ENCODE assay signal across 8 cellular contexts in genomic region chr2:7031424-7032245, GRCh38.
DNase-seq lines count a peak whose midpoint lies in the region; ATAC-seq, FAIRE-seq and TF ChIP-seq lines count a peak whose summit lies in the region.

No MANE protein-coding gene starts in this region.

- no peaks in the 10 kb centered on the region for H3K79me2 ChIP-seq in HepG2 (ENCODE audit: insufficient read depth, low read length)
- no peaks in the 10 kb centered on the region for H3K79me2 ChIP-seq in GM23338 (replicated peaks; ENCODE audit: insufficient read depth)

- no peak overlapping the region for H3K9ac ChIP-seq in HepG2 (ENCODE audit: insufficient read depth, low read depth, low read length)

- H4K20me1 ChIP-seq in HepG2 (ENCODE audit: insufficient read depth, low read length) (peaks cover 7% of the 10 kb centered on the region; the same call in 1 of the 2 replicates), GM23338 (replicated peaks; ENCODE audit: insufficient read depth) (no peaks in the 10 kb centered on the region)

- H3K27me3 ChIP-seq in HepG2 (ENCODE audit: control insufficient read depth in 1 of 2, insufficient read depth in 2 of 2, low read length in 2 of 2): no peaks in the 10 kb centered on the region
- H3K27me3 ChIP-seq in GM23338 (ENCODE audit: insufficient read depth): no peaks in the 10 kb centered on the region
- H3K27me3 ChIP-seq in tibial artery: no peaks in the 10 kb centered on the region

- H3K36me3 Mint-ChIP-seq in GM23338 (ENCODE audit: low read depth): peaks cover 10% of the 10 kb centered on the region; the same call in 2 of the 3 replicates

- POLR2A ChIA-PET in HepG2 (lab: Yijun Ruan, JAX): interaction anchor here (1.1 kb wide), 1 partner anchor 110 kb away, joined by 3 read pairs; no protein-coding TSS in a partner anchor

- peak; percentile 99 for FAIRE-seq in HepG2 (lab: Jason Lieb, UNC)
- FAIRE-seq in RCC 7860 (lab: Jason Lieb, UNC): no peak

- intact Hi-C loops in HepG2 (cut with micrococcal nuclease; ENCODE audit: unreplicated experiment) (loop anchor here (2.0 kb wide), 1 partner anchor 111 kb away; no protein-coding TSS in a partner anchor), tibial artery (cut with DNase I; ENCODE audit: low total_unique reads) (no loop called here)

- no peak for TF ChIP-seq RAD21 in HepG2 (CRISPR knock-in tag; IDR thresholded peaks at IDR 0.05)

- H2AFZ ChIP-seq in HepG2 (ENCODE audit: low read length): no peak overlapping the region
- no peak overlapping the region for H2AFZ ChIP-seq in GM23338

- H3K4me3 Mint-ChIP-seq in GM23338: no peak overlapping the region

- 51% methylated on average over 20 of the region's 25 CpGs for WGBS in HepG2 (ENCODE audit: low lambda C conversion rate)

- no peak overlapping the region for H3K4me3 ChIP-seq in HepG2 (replicated peaks in 1 of 3; ENCODE audit: insufficient read depth in 1 of 3, low read depth in 2 of 3, low read length in 3 of 3)
- H3K4me3 ChIP-seq in GM23338: no peak overlapping the region
- no peak overlapping the region for H3K4me3 ChIP-seq in tibial artery

- no peaks in the 10 kb centered on the region for H3F3A ChIP-seq in GM23338 (replicated peaks; ENCODE audit: low read depth)

- no TSS peak for BruUV-seq in HepG2 (replicated peaks; lab: Mats Ljungman, UMichigan)

- DNase-seq in HPDE6-E6E7 (ENCODE audit: extremely low spot score) (peak; percentile 54), NCI-H345 treated with DMSO at 0.1 percent for 48 hours (lab: John Stamatoyannopoulos, UW; ENCODE audit: unreplicated experiment) (peak; percentile 99), HepG2 (ENCODE audit: low spot score) (peak; percentile 98), GM23338 (ENCODE audit: low spot score) (no peak), RCC 7860 (ENCODE audit: low spot score) (no peak), tibial artery (no peak)
- peak; percentile 78 for DNase-seq in activated effector memory CD4-positive, alpha-beta T cell treated with anti-CD3 and anti-CD28 coated beads, Interleukin-2, amount 50 U/mL, for 16 hours

- TF ChIP-seq POLR2A in HepG2 (IDR thresholded peaks at IDR 0.05; ENCODE audit: insufficient read depth in 1 of 2, low read depth in 2 of 2, low read length in 2 of 2): no peak

- TF ChIP-seq CTCF in HepG2 (CRISPR knock-in tag; IDR thresholded peaks at IDR 0.05): peak; percentile 81
- TF ChIP-seq CTCF in GM23338 (conservative IDR thresholded peaks at IDR 0.05; ENCODE audit: low read depth in 2 of 2): no peak
- no peak for TF ChIP-seq CTCF in tibial artery (IDR thresholded peaks at IDR 0.05)

- H3K27me3 Mint-ChIP-seq in GM23338 (ENCODE audit: insufficient read depth, low read depth, poor library complexity): peaks cover 2% of the 10 kb centered on the region

- in situ Hi-C loops in HepG2 (cut with HindIII; ENCODE audit: extremely low pct_ligation_motif_present, low pct_unique_long_range_greater_than_20kb): no loop called here

- ATAC-seq in HepG2 (peak; percentile 82), GM18858 (IDR thresholded peaks at IDR 0.05; ENCODE audit: unreplicated experiment) (no peak), GM23338 (no peak)

- CTCF ChIA-PET in HepG2 (lab: Yijun Ruan, JAX; ENCODE audit: low intra/inter-chr PET ratio, low total read pairs): interaction anchor here (1.8 kb wide), 1 partner anchor 135 kb away, joined by 5 read pairs; no protein-coding TSS in a partner anchor

- no peak overlapping the region for H3K27ac ChIP-seq in HepG2 (ENCODE audit: extremely low read length, insufficient read depth, low read length)
- H3K27ac ChIP-seq in GM23338 (ENCODE audit: low read depth): no peak overlapping the region
- H3K27ac ChIP-seq in tibial artery: no peak overlapping the region

- H3K4me1 ChIP-seq in HepG2 (ENCODE audit: insufficient read depth, low read length) (peaks cover 37% of the 10 kb centered on the region), GM23338 (ENCODE audit: insufficient read depth) (no peaks in the 10 kb centered on the region), tibial artery (no peaks in the 10 kb centered on the region)

- H3K9me3 Mint-ChIP-seq in GM23338: no peaks in the 10 kb centered on the region

- H3K9me3 ChIP-seq in HepG2 (ENCODE audit: low read length) (no peaks in the 10 kb centered on the region), tibial artery (no peaks in the 10 kb centered on the region)

- H3K4me1 Mint-ChIP-seq in GM23338: no peaks in the 10 kb centered on the region; the same call in 2 of the 3 replicates

- H3K4me2 ChIP-seq in HepG2 (ENCODE audit: low read depth, low read length): no peak overlapping the region
- H3K4me2 ChIP-seq in GM23338: no peak overlapping the region

- TF ChIP-seq EP300 in HepG2 (IDR thresholded peaks at IDR 0.05; ENCODE audit: low read depth in 2 of 2, low read length in 2 of 2): peak; percentile 86 to 92; a peak in 3 of 4 replicates
- TF ChIP-seq EP300 in HepG2 (CRISPR knock-in tag; IDR thresholded peaks at IDR 0.05; ENCODE audit: borderline replicate concordance): peak; percentile 67; the same call in 1 of the 2 replicates

- no peak overlapping the region for H3K27ac Mint-ChIP-seq in GM23338

- no peaks in the 10 kb centered on the region for H3K9me2 ChIP-seq in GM23338 (ENCODE audit: insufficient read depth)

- H3K36me3 ChIP-seq in HepG2 (replicated peaks in 1 of 2; ENCODE audit: control insufficient read depth in 1 of 2, insufficient read depth in 2 of 2, low read length in 2 of 2) (peaks cover 5 to 26% of the 10 kb centered on the region in 2 experiments; a peak in 4 of 5 replicates), GM23338 (ENCODE audit: insufficient read depth) (no peaks in the 10 kb centered on the region), tibial artery (peaks cover 0 to 14% (median 0%) of the 10 kb centered on the region in 3 donors)

TF ChIP-seq in HepG2, 621 proteins besides CTCF, POLR2A, EP300 and RAD21 (continues in another document):
- TF ChIP-seq YY1 (IDR thresholded peaks at IDR 0.05; ENCODE audit: insufficient read depth, insufficient replicate concordance, low read depth, low read length) (no peak), RCOR2 (CRISPR knock-in tag; IDR thresholded peaks at IDR 0.05) (peak; percentile 87), TFAP4 (IDR thresholded peaks at IDR 0.05; ENCODE audit: borderline replicate concordance, low read depth) (peak; percentile 92; the same call in 1 of the 2 replicates), ZNF782 (CRISPR knock-in tag; IDR thresholded peaks at IDR 0.05; ENCODE audit: borderline replicate concordance) (no peak; the same call in 1 of the 2 replicates), ZNF761 (CRISPR knock-in tag; conservative IDR thresholded peaks at IDR 0.05) (0 out of 2 replicates have a peak, but pooled peaks have one; percentile 29), ADNP (CRISPR knock-in tag; IDR thresholded peaks at IDR 0.05) (0 out of 2 replicates have a peak, but pooled peaks have one; percentile 49), GPN1 (CRISPR knock-in tag; IDR thresholded peaks at IDR 0.05; ENCODE audit: borderline replicate concordance) (no peak), ZNF775 (CRISPR knock-in tag; IDR thresholded peaks at IDR 0.05; ENCODE audit: borderline replicate concordance) (no peak)

TF ChIP-seq in GM23338, 12 proteins besides CTCF, POLR2A, EP300 and RAD21 (continues in another document):
- TF ChIP-seq EZH2phosphoT487 (IDR thresholded peaks at IDR 0.05; ENCODE audit: unreplicated experiment) (no peak), EZH2 (IDR thresholded peaks at IDR 0.05; ENCODE audit: low read depth, unreplicated experiment) (no peak), JUNB (IDR thresholded peaks at IDR 0.05; ENCODE audit: unreplicated experiment) (no peak), NANOG (IDR thresholded peaks at IDR 0.05; ENCODE audit: borderline replicate concordance) (no peak), ZNF331 (CRISPR knock-in tag; IDR thresholded peaks at IDR 0.05; ENCODE audit: low read depth) (no peak), POLR2AphosphoS5 (IDR thresholded peaks at IDR 0.05; ENCODE audit: low read depth) (no peak), STAT1 (IDR thresholded peaks at IDR 0.05; ENCODE audit: unreplicated experiment) (no peak)
- TF ChIP-seq, protein P1, sequence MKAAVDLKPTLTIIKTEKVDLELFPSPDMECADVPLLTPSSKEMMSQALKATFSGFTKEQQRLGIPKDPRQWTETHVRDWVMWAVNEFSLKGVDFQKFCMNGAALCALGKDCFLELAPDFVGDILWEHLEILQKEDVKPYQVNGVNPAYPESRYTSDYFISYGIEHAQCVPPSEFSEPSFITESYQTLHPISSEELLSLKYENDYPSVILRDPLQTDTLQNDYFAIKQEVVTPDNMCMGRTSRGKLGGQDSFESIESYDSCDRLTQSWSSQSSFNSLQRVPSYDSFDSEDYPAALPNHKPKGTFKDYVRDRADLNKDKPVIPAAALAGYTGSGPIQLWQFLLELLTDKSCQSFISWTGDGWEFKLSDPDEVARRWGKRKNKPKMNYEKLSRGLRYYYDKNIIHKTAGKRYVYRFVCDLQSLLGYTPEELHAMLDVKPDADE (IDR thresholded peaks at IDR 0.05): no peak
- TF ChIP-seq, protein P2, sequence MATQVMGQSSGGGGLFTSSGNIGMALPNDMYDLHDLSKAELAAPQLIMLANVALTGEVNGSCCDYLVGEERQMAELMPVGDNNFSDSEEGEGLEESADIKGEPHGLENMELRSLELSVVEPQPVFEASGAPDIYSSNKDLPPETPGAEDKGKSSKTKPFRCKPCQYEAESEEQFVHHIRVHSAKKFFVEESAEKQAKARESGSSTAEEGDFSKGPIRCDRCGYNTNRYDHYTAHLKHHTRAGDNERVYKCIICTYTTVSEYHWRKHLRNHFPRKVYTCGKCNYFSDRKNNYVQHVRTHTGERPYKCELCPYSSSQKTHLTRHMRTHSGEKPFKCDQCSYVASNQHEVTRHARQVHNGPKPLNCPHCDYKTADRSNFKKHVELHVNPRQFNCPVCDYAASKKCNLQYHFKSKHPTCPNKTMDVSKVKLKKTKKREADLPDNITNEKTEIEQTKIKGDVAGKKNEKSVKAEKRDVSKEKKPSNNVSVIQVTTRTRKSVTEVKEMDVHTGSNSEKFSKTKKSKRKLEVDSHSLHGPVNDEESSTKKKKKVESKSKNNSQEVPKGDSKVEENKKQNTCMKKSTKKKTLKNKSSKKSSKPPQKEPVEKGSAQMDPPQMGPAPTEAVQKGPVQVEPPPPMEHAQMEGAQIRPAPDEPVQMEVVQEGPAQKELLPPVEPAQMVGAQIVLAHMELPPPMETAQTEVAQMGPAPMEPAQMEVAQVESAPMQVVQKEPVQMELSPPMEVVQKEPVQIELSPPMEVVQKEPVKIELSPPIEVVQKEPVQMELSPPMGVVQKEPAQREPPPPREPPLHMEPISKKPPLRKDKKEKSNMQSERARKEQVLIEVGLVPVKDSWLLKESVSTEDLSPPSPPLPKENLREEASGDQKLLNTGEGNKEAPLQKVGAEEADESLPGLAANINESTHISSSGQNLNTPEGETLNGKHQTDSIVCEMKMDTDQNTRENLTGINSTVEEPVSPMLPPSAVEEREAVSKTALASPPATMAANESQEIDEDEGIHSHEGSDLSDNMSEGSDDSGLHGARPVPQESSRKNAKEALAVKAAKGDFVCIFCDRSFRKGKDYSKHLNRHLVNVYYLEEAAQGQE (IDR thresholded peaks at IDR 0.05; ENCODE audit: unreplicated experiment): no peak

Comparison
In these comparisons a context has a peak if more than half of its experiments do, and no peak if none do; other contexts are left out.
1. DNase-seq: peak in HPDE6-E6E7 (single experiment), NCI-H345 treated with DMSO at 0.1 percent for 48 hours (single experiment), activated effector memory CD4-positive, alpha-beta T cell treated with anti-CD3 and anti-CD28 coated beads, Interleukin-2, amount 50 U/mL, for 16 hours (single experiment) and HepG2 (single experiment); none in GM23338 (single experiment), RCC 7860 (single experiment) and tibial artery (0 of 2).